In the genomic region with DNA sequence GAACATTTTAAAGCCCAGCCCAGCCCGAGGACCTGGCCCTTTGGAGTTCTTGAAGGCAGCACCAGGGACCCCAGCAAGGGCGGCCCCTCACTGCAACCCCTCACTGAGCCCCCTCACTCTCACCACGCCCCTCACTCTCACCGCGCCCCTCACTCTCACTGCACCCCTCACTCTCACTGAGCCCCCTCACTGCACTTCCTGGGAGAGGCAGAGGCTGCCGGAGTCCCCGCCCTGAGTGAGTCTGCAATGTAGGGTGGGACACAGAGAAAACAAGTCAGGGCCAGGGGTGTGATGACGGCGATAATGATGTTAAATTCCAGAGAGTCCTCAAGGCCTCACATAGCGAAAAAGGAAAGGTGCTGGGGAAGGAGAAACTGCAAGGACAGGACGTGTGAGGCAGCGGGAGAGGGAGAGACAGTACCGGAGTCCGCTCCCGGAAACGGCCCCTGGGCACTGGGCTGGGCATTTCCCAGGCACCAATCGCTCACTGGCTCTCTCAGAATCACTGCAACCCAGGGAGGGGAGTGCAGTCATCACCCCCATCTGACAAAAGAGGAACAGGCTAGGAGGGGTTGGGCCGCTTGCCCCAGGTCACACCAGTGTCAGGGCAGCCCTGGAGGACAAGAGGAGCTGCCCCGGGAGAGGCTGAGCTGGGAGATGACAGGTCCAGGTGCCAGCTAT, we compare ENCODE assay signal across 14 cellular contexts. TPM values are rescaled to one million over a fixed set of nuclear protein-coding genes. Genes with fewer than 3 reads are reported as not detected.
DNase-seq lines count a peak whose midpoint lies in the region; ATAC-seq, FAIRE-seq and TF ChIP-seq lines count a peak whose summit lies in the region.
"Had no signal": no experiment of that assay in that cellular context is flagged by ENCODE, and none has a peak within 500 bp of the region (broad histone marks: within the 10 kb centered on the region; RNA-seq: fewer than 3 reads in every experiment).

No MANE protein-coding gene starts in this region.

- no peak for DNase-seq in activated naive CD4-positive, alpha-beta T cell treated with anti-CD3 and anti-CD28 coated beads, Interleukin-2, amount 50 U/mL, for 72 hours (ENCODE audit: low spot score in 2 of 2)
- DNase-seq in activated naive CD4-positive, alpha-beta T cell (lab: John Stamatoyannopoulos, UW) = no peak
- no peak for DNase-seq in WTC11 (ENCODE audit: low spot score)
- no peak for DNase-seq in keratinocyte (ENCODE audit: low read depth, low spot score)
- peak in 1 of 2 donors; percentile 61 for DNase-seq in aorta
- DNase-seq in HuH-7 (ENCODE audit: low spot score) = no peak
- DNase-seq in dermis blood vessel endothelial cell = no peak
- DNase-seq: activated effector memory CD4-positive, alpha-beta T cell treated with anti-CD3 and anti-CD28 coated beads, Interleukin-2, amount 50 U/mL, for 16 hours; left ventricle myocardium inferior; Peyer's patch; stimulated activated CD4-positive, alpha-beta T cell treated with anti-CD3 and anti-CD28 coated beads, Interleukin-4, amount 100 ng/mL, for 4 hours had no signal

- FAIRE-seq in keratinocyte (lab: Jason Lieb, UNC) = no peak
- FAIRE-seq: G401.6 had no signal

- POLR2A ChIA-PET in WTC11 (lab: Charles Lee) = no interaction called here

- H3K27ac ChIP-seq in keratinocyte (ENCODE audit: control insufficient read depth, insufficient read depth, low read length) (no peak overlapping the region), aorta (ENCODE audit: low read depth in 1 of 2, low read length in 2 of 2) (no peak overlapping the region)
- H3K27ac ChIP-seq: left ventricle myocardium inferior, suprapubic skin had no signal

- peaks cover 0 to 14% of the 10 kb centered on the region in 2 donors for H3K36me3 Mint-ChIP-seq in activated naive CD4-positive, alpha-beta T cell treated with anti-CD3 and anti-CD28 coated beads, Interleukin-2, amount 50 U/mL, for 72 hours
- H3K36me3 Mint-ChIP-seq in WTC11 = peaks cover 6% of the 10 kb centered on the region

- peak overlapping the region; percentile 69 to 86 for H3K27ac Mint-ChIP-seq in activated naive CD4-positive, alpha-beta T cell treated with anti-CD3 and anti-CD28 coated beads, Interleukin-2, amount 50 U/mL, for 72 hours
- H3K27ac Mint-ChIP-seq in WTC11 = peak overlapping the region; percentile 75

- 74 to 76% methylated on average over 19 of the region's 19 CpGs for WGBS in aorta, 2 donors

- CTCF ChIA-PET in WTC11 (lab: Charles Lee) = interaction anchor here (0.8 to 1.8 kb wide), 5 partner anchors 20 to 106 kb away, joined by 3 to 8 read pairs (median 5); no protein-coding TSS in a partner anchor

- no peaks in the 10 kb centered on the region for H3K9me1 ChIP-seq in keratinocyte (ENCODE audit: control insufficient read depth, extremely low read depth, insufficient read depth, low read length)

- peaks cover 84% of the 10 kb centered on the region for H3K4me1 Mint-ChIP-seq in WTC11

- H3K36me3 ChIP-seq in keratinocyte (ENCODE audit: control insufficient read depth in 2 of 2, extremely low read depth in 1 of 2, insufficient read depth in 2 of 2, low read length in 2 of 2) = no peaks in the 10 kb centered on the region
- no peaks in the 10 kb centered on the region for H3K36me3 ChIP-seq in aorta (ENCODE audit: control insufficient read depth in 1 of 2, insufficient read depth in 2 of 2, low read length in 1 of 2)
- H3K36me3 ChIP-seq: left ventricle myocardium inferior, Peyer's patch, suprapubic skin had no signal

- H3K27me3 ChIP-seq in keratinocyte (ENCODE audit: control insufficient read depth, extremely low read depth, insufficient read depth, low read length) (no peaks in the 10 kb centered on the region), aorta (ENCODE audit: control insufficient read depth in 1 of 2, insufficient read depth in 2 of 2, low read length in 1 of 2) (no peaks in the 10 kb centered on the region)
- H3K27me3 ChIP-seq: Peyer's patch had no signal

- H3K9me3 ChIP-seq in keratinocyte (ENCODE audit: control insufficient read depth, low read depth, low read length) = no peaks in the 10 kb centered on the region
- no peaks in the 10 kb centered on the region for H3K9me3 ChIP-seq in aorta (ENCODE audit: control insufficient read depth, low read length)
- H3K9me3 ChIP-seq: left ventricle myocardium inferior, Peyer's patch, suprapubic skin had no signal

- intact Hi-C loops in aorta (cut with DNase I) = no loop called here

- ATAC-seq in activated naive CD4-positive, alpha-beta T cell treated with anti-CD3 and anti-CD28 coated beads, Interleukin-2, amount 50 U/mL, for 72 hours = no peak
- ATAC-seq in WTC11 (peak; percentile 10), aorta (ENCODE audit: low FRiP score) (peak; percentile 40), GM19035 (IDR thresholded peaks at IDR 0.05; ENCODE audit: unreplicated experiment) (no peak)

- H3K79me2 ChIP-seq in keratinocyte (ENCODE audit: control insufficient read depth, insufficient read depth, low read length) = no peaks in the 10 kb centered on the region

- H4K20me1 ChIP-seq in keratinocyte (ENCODE audit: control insufficient read depth, extremely low read depth, insufficient read depth, low read length) = no peaks in the 10 kb centered on the region

- H3K4me1 ChIP-seq in keratinocyte (ENCODE audit: control insufficient read depth, extremely low read depth, insufficient read depth, low read length) (peaks cover 30% of the 10 kb centered on the region), aorta (ENCODE audit: control insufficient read depth in 1 of 2, insufficient read depth in 2 of 2, low read length in 2 of 2) (no peaks in the 10 kb centered on the region)

- dilution Hi-C loops in keratinocyte (cut with MboI; ENCODE audit: extremely low pct_ligation_motif_present, low sequenced_read_pairs) = no loop called here

- peak overlapping the region; percentile 22 for H3K9ac ChIP-seq in keratinocyte (ENCODE audit: control insufficient read depth, extremely low read depth, insufficient read depth, low read length)

- H3K4me2 ChIP-seq in keratinocyte (ENCODE audit: control insufficient read depth, extremely low read depth, insufficient read depth, low read depth, low read length) = peak overlapping the region; percentile 47

- H3K4me3 ChIP-seq in keratinocyte (ENCODE audit: control insufficient read depth in 2 of 3, extremely low read depth in 1 of 3, insufficient read depth in 2 of 3, low read depth in 1 of 3, low read length in 3 of 3) = no peak overlapping the region
- no peak overlapping the region for H3K4me3 ChIP-seq in aorta (ENCODE audit: low read length in 2 of 2)
- H3K4me3 ChIP-seq: left ventricle myocardium inferior, Peyer's patch, suprapubic skin had no signal

- H2AFZ ChIP-seq in keratinocyte (ENCODE audit: control insufficient read depth, low read length) = peak overlapping the region; percentile 53

- TF ChIP-seq CTCF in WTC11 (IDR thresholded peaks at IDR 0.05) (no peak), keratinocyte (optimal IDR thresholded peaks at IDR 0.05 in 1 of 3, IDR thresholded peaks at IDR 0.05 in 1 of 3, conservative IDR thresholded peaks at IDR 0.05 in 1 of 3; ENCODE audit: extremely low read depth in 1 of 3, insufficient read depth in 2 of 3, low read length in 3 of 3) (no peak)

- H3K9me3 Mint-ChIP-seq in activated naive CD4-positive, alpha-beta T cell treated with anti-CD3 and anti-CD28 coated beads, Interleukin-2, amount 50 U/mL, for 72 hours = no peaks in the 10 kb centered on the region
- peaks cover 4% of the 10 kb centered on the region for H3K9me3 Mint-ChIP-seq in WTC11

- no peak overlapping the region for H3K4me3 Mint-ChIP-seq in WTC11

- no peaks in the 10 kb centered on the region for H3K27me3 Mint-ChIP-seq in WTC11 (ENCODE audit: low read depth)

TF ChIP-seq in WTC11, 78 proteins besides CTCF, POLR2A, EP300 and RAD21 (continues in another document):
- TF ChIP-seq, protein P1, sequence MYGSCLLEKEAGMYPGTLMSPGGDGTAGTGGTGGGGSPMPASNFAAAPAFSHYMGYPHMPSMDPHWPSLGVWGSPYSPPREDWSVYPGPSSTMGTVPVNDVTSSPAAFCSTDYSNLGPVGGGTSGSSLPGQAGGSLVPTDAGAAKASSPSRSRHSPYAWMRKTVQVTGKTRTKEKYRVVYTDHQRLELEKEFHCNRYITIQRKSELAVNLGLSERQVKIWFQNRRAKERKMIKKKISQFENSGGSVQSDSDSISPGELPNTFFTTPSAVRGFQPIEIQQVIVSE (CRISPR knock-in tag; IDR thresholded peaks at IDR 0.05; ENCODE audit: borderline replicate concordance) = no peak

RNA-seq across cellular contexts. Expression of a gene that starts 24.9 kb away (rescaled TPM):
- 100 to 1,000 TPM in 1 of 2 donors, 10 to 100 TPM in 1; 98.8 to 113 TPM for total RNA-seq in activated naive CD4-positive, alpha-beta T cell treated with anti-CD3 and anti-CD28 coated beads, Interleukin-2, amount 50 U/mL, for 72 hours
- total RNA-seq in WTC11 (2021) (46.4 to 64.8 TPM (median 46.6 TPM) in 3 replicates), aorta (10 to 100 TPM in 1 of 2 donors, 1 to 10 TPM in 1; 9.2 to 18.4 TPM), dermis blood vessel endothelial cell (31.1 and 50.0 TPM in 2 replicates)
- polyA plus RNA-seq in keratinocyte (1.8 to 2.4 TPM (median 1.9 TPM) in 3 replicates), aorta (1 to 10 TPM in 1 of 2 donors, under 1 TPM in 1; 0.33 to 3.0 TPM)
- polyA plus RNA-seq in keratinocyte (2011; ENCODE audit: low read depth) = 5.0 TPM
- polyA plus RNA-seq in keratinocyte (2011; cell fraction: cytosol; rRNA removed) = 1.3 and 1.6 TPM in 2 replicates
- polyA plus RNA-seq in keratinocyte (2011; cell fraction: nucleus; rRNA removed) = 4.0 and 5.1 TPM in 2 replicates
- 2.1 and 5.1 TPM in 2 replicates for polyA plus RNA-seq in keratinocyte (2012; ENCODE audit: low replicate concordance)
- polyA minus RNA-seq in keratinocyte = 4.0 to 5.5 TPM (median 4.1 TPM) in 3 replicates
- 4.2 TPM for polyA minus RNA-seq in keratinocyte (2011; cell fraction: cytosol; rRNA and poly(A)+ RNA removed)
- polyA minus RNA-seq in keratinocyte (2011; cell fraction: nucleus; rRNA and poly(A)+ RNA removed) = 3.9 and 4.0 TPM in 2 replicates

Comparison
In these comparisons a context has a peak if more than half of its experiments do, and no peak if none do; other contexts are left out.
1. ATAC-seq: peak in WTC11 (single experiment) and aorta (single experiment); none in activated naive CD4-positive, alpha-beta T cell treated with anti-CD3 and anti-CD28 coated beads, Interleukin-2, amount 50 U/mL, for 72 hours (0 of 2) and GM19035 (single experiment).